In genomic region chr11:96055706-96056387, GRCh38 we compare ENCODE assay signal across 11 cellular contexts.
DNase-seq lines count a peak whose midpoint lies in the region; ATAC-seq and FAIRE-seq lines count a peak whose summit lies in the region.
"Had no signal": no experiment of that assay in that cellular context is flagged by ENCODE, and none has a peak within 500 bp of the region (broad histone marks: within the 10 kb centered on the region; RNA-seq: fewer than 3 reads in every experiment).

No MANE protein-coding gene starts in this region.

- H3K36me3 Mint-ChIP-seq in activated naive CD8-positive, alpha-beta T cell treated with anti-CD3 and anti-CD28 coated beads for 36 hours, result peaks cover 37% of the 10 kb centered on the region
- H3K36me3 Mint-ChIP-seq in T-helper 17 cell (ENCODE audit: low read depth), result peaks cover 6% of the 10 kb centered on the region

- DNase-seq in activated T-cell treated with anti-CD3 and anti-CD28 coated beads for 24 hours (ENCODE audit: low read depth) (peak; percentile 18), activated T-cell treated with anti-CD3 and anti-CD28 coated beads for 4 hours (no peak), left kidney (ENCODE audit: low read depth, low spot score) (peak; percentile 8), urothelium cell line (ENCODE audit: low spot score) (peak; percentile 77), mesenteric fat pad (ENCODE audit: low spot score) (no peak), T-helper 17 cell (no peak), DMS53 (lab: John Stamatoyannopoulos, UW) (no peak)
- DNase-seq in activated naive CD8-positive, alpha-beta T cell treated with anti-CD3 and anti-CD28 coated beads for 36 hours, result peak; percentile 15

- no peaks in the 10 kb centered on the region for H3K9me3 ChIP-seq in T-helper 17 cell (ENCODE audit: control insufficient read depth, low read length, poor library complexity, severe bottlenecking)

- peak overlapping the region; percentile 55 for H3K27ac Mint-ChIP-seq in activated naive CD8-positive, alpha-beta T cell treated with anti-CD3 and anti-CD28 coated beads for 36 hours
- H3K27ac Mint-ChIP-seq in T-helper 17 cell, result no peak overlapping the region

- ATAC-seq in T-helper 17 cell, result no peak
- ATAC-seq: Right ventricle myocardium inferior had no signal

- no peaks in the 10 kb centered on the region for H3K9me3 Mint-ChIP-seq in activated naive CD8-positive, alpha-beta T cell treated with anti-CD3 and anti-CD28 coated beads for 36 hours
- H3K9me3 Mint-ChIP-seq: CD14-positive monocyte had no signal

- no peaks in the 10 kb centered on the region for H3K27me3 Mint-ChIP-seq in activated naive CD8-positive, alpha-beta T cell treated with anti-CD3 and anti-CD28 coated beads for 36 hours
- no peaks in the 10 kb centered on the region for H3K27me3 Mint-ChIP-seq in T-helper 17 cell

- no peak overlapping the region for H3K4me3 Mint-ChIP-seq in activated naive CD8-positive, alpha-beta T cell treated with anti-CD3 and anti-CD28 coated beads for 36 hours
- no peak overlapping the region for H3K4me3 Mint-ChIP-seq in T-helper 17 cell
- H3K4me3 Mint-ChIP-seq: CD14-positive monocyte had no signal

- FAIRE-seq in urothelium cell line (lab: Jason Lieb, UNC), result no peak
- FAIRE-seq: islet of Langerhans had no signal

- H3K4me1 Mint-ChIP-seq in activated naive CD8-positive, alpha-beta T cell treated with anti-CD3 and anti-CD28 coated beads for 36 hours, result peaks cover 54% of the 10 kb centered on the region
- peaks cover 19% of the 10 kb centered on the region for H3K4me1 Mint-ChIP-seq in T-helper 17 cell

Comparison
In these comparisons a context has a peak if more than half of its experiments do, and no peak if none do; other contexts are left out.
1. DNase-seq: peak in activated T-cell treated with anti-CD3 and anti-CD28 coated beads for 24 hours (single experiment), activated naive CD8-positive, alpha-beta T cell treated with anti-CD3 and anti-CD28 coated beads for 36 hours (single experiment), left kidney (single experiment) and urothelium cell line (single experiment); none in activated T-cell treated with anti-CD3 and anti-CD28 coated beads for 4 hours (single experiment), mesenteric fat pad (single experiment), T-helper 17 cell (0 of 3) and DMS53 (single experiment).